In genomic region chr3:195911946-195912270, GRCh38 we compare ENCODE assay signal across 19 cellular contexts. TPM values are rescaled to one million over a fixed set of nuclear protein-coding genes. Genes with fewer than 3 reads are reported as not detected.
DNase-seq lines count a peak whose midpoint lies in the region; ATAC-seq and TF ChIP-seq lines count a peak whose summit lies in the region.
"Had no signal": no experiment of that assay in that cellular context is flagged by ENCODE, and none has a peak within 500 bp of the region (broad histone marks: within the 10 kb centered on the region; RNA-seq: fewer than 3 reads in every experiment).

No MANE protein-coding gene starts in this region.

- no peaks in the 10 kb centered on the region for H3K36me3 ChIP-seq in upper lobe of right lung

- no peaks in the 10 kb centered on the region for H3K9me3 ChIP-seq in upper lobe of right lung

- peak overlapping the region; percentile 57 for H3K27ac ChIP-seq in epithelial cell of prostate
- H3K27ac ChIP-seq in upper lobe of right lung: no peak overlapping the region
- H3K27ac ChIP-seq: HL-60 had no signal

- no peak overlapping the region for H3K4me3 ChIP-seq in upper lobe of right lung

- no peaks in the 10 kb centered on the region for H3K27me3 ChIP-seq in upper lobe of right lung

- DNase-seq in EH (ENCODE audit: low read depth) (peak; percentile 36), NCI-H226 (peak; percentile 73), epithelial cell of prostate (ENCODE audit: low read depth, low spot score) (peak; percentile 83), sciatic nerve (ENCODE audit: low spot score) (peak; percentile 33), NCI-H748 (lab: John Stamatoyannopoulos, UW; ENCODE audit: unreplicated experiment) (no peak), upper lobe of right lung (no peak)
- DNase-seq: activated CD4-positive, alpha-beta memory T cell treated with anti-CD3 and anti-CD28 coated beads, Interleukin-2, amount 10 ng/mL, durations not matched to agents 7 days and 5 days; activated gamma-delta T cell; CD8-positive, alpha-beta memory T cell; H7; Karpas-422; NCI-H1694 treated with DMSO at 0.1 percent for 48 hours; NCI-H774; SHP77 treated with DMSO at 0.1 percent for 48 hours; stimulated activated CD4-positive, alpha-beta T cell treated with anti-CD3 and anti-CD28 coated beads, Interleukin-4, amount 100 ng/mL, for 24 hours had no signal

- TF ChIP-seq CTCF in upper lobe of right lung (IDR thresholded peaks at IDR 0.05): no peak

- no peak for ATAC-seq in sciatic nerve
- no peak for ATAC-seq in GM21381 (IDR thresholded peaks at IDR 0.05; ENCODE audit: unreplicated experiment)
- no peak for ATAC-seq in GM21423 (IDR thresholded peaks at IDR 0.05; ENCODE audit: unreplicated experiment)
- ATAC-seq in upper lobe of right lung: no peak
- ATAC-seq: stimulated activated effector memory CD8-positive, alpha-beta T cell treated with anti-CD3 and anti-CD28 coated beads, Interleukin-12 subunit alpha, Interleukin-12 subunit beta, amount 100 ng/mL, for 72 hours had no signal

- peaks cover 32% of the 10 kb centered on the region for H3K4me1 ChIP-seq in upper lobe of right lung

- intact Hi-C loops in sciatic nerve (cut with DNase I) (no loop called here), upper lobe of right lung (cut with DNase I) (loop anchor here (10.0 kb wide), 1 partner anchor 47 kb away; no protein-coding TSS in a partner anchor)

RNA-seq across cellular contexts. Expression of gene TNK2, which starts 3.6 kb away (rescaled TPM):
- 72.0 TPM for total RNA-seq in sciatic nerve
- total RNA-seq in upper lobe of right lung: 58.8 TPM

Comparison
In these comparisons a context has a peak if more than half of its experiments do, and no peak if none do; other contexts are left out.
1. DNase-seq: peak in EH (single experiment), NCI-H226 (single experiment), epithelial cell of prostate (single experiment) and sciatic nerve (single experiment); none in NCI-H748 (single experiment) and upper lobe of right lung (single experiment).